29 cellular contexts compared by ENCODE assay signal in genomic region chr19:13757805-13758772, GRCh38.
"Had no signal": no experiment of that assay in that cellular context is flagged by ENCODE, and none has a peak within 500 bp of the region (broad histone marks: within the 10 kb centered on the region; RNA-seq: fewer than 3 reads in every experiment).

No MANE protein-coding gene starts in this region.

- ATAC-seq: activated CD4-positive, CD25-positive, alpha-beta regulatory T cell treated with anti-CD3 and anti-CD28 coated beads, Interleukin-2, amount 50 U/mL, for 24 hours; gastroesophageal sphincter; left ventricle myocardium superior; pancreas; psoas muscle; stimulated activated naive B cell treated with anti-CD40 and anti-IgM and Interleukin-4, amounts not matched to agents 10 μg/mL and 1 μg/mL and 100 μg/mL, for 72 hours; T-helper 17 cell had no signal

- H3K4me3 ChIP-seq: breast epithelium, gastroesophageal sphincter, hepatocyte, pancreas, psoas muscle, smooth muscle cell, testis, transverse colon had no signal

- H3K27ac Mint-ChIP-seq: activated naive CD4-positive, alpha-beta T cell treated with anti-CD3 and anti-CD28 coated beads, Interleukin-2, amount 10 ng/mL, durations not matched to agents 7 days and 5 days; dendritic cell treated with granulocyte-macrophage colony-stimulating factor and Interleukin-4, amounts not matched to agents 40 ng/mL and 50 ng/mL, for 4 days; stimulated activated naive B cell treated with anti-CD40 and anti-IgM and Interleukin-4, amounts not matched to agents 10 μg/mL and 1 μg/mL and 100 μg/mL, for 72 hours had no signal

- H3K9me3 ChIP-seq: breast epithelium, gastroesophageal sphincter, pancreas, psoas muscle, testis, transverse colon had no signal

- H3K27me3 ChIP-seq: breast epithelium, gastroesophageal sphincter, hepatocyte, pancreas, testis, transverse colon had no signal

- H3K4me2 ChIP-seq: hepatocyte, smooth muscle cell had no signal

- H2AFZ ChIP-seq: hepatocyte had no signal

- H3K4me3 Mint-ChIP-seq: activated naive CD4-positive, alpha-beta T cell treated with anti-CD3 and anti-CD28 coated beads, Interleukin-2, amount 10 ng/mL, durations not matched to agents 7 days and 5 days; central memory CD8-positive, alpha-beta T cell; dendritic cell treated with granulocyte-macrophage colony-stimulating factor and Interleukin-4, amounts not matched to agents 40 ng/mL and 50 ng/mL, for 4 days; stimulated activated naive B cell treated with anti-CD40 and anti-IgM and Interleukin-4, amounts not matched to agents 10 μg/mL and 1 μg/mL and 100 μg/mL, for 72 hours; T-helper 17 cell had no signal

- H3K4me1 Mint-ChIP-seq: activated naive CD4-positive, alpha-beta T cell treated with anti-CD3 and anti-CD28 coated beads, Interleukin-2, amount 10 ng/mL, durations not matched to agents 7 days and 5 days had no signal

- H3K9me3 Mint-ChIP-seq: activated naive CD4-positive, alpha-beta T cell treated with anti-CD3 and anti-CD28 coated beads, Interleukin-2, amount 10 ng/mL, durations not matched to agents 7 days and 5 days; central memory CD8-positive, alpha-beta T cell; dendritic cell treated with granulocyte-macrophage colony-stimulating factor and Interleukin-4, amounts not matched to agents 40 ng/mL and 50 ng/mL, for 4 days; naive B cell; stimulated activated naive B cell treated with anti-CD40 and anti-IgM and Interleukin-4, amounts not matched to agents 10 μg/mL and 1 μg/mL and 100 μg/mL, for 72 hours had no signal

- H3K79me2 ChIP-seq: hepatocyte had no signal

- DNase-seq: activated CD4-positive, alpha-beta T cell treated with anti-CD3 and anti-CD28 coated beads for 48 hours; activated CD4-positive, alpha-beta T cell treated with anti-CD3 and anti-CD28 coated beads, Interleukin-2, amount 50 U/mL, for 48 hours; activated CD8-positive, alpha-beta memory T cell treated with anti-CD3 and anti-CD28 coated beads for 24 hours; activated gamma-delta T cell; activated naive CD4-positive, alpha-beta T cell treated with anti-CD3 and anti-CD28 coated beads, Interleukin-2, amount 10 ng/mL, durations not matched to agents 7 days and 5 days; activated T-cell treated with anti-CD3 and anti-CD28 coated beads, Interleukin-2, amount 50 U/mL, for 1 hour; islet precursor cell; left ventricle myocardium superior; mammary epithelial cell; naive B cell; nucleus accumbens; pancreas; psoas muscle; stimulated activated CD4-positive, alpha-beta T cell treated with anti-CD3 and anti-CD28 coated beads, Interleukin-1b, Interleukin-23, amount 100 ng/mL, for 48 hours; stimulated activated CD4-positive, alpha-beta T cell treated with anti-CD3 and anti-CD28 coated beads, Interleukin-4, amount 100 ng/mL, for 4 hours; stimulated activated CD8-positive, alpha-beta memory T cell treated with anti-CD3 and anti-CD28 coated beads, Interleukin-4, amount 100 ng/mL, for 48 hours; stimulated activated naive B cell treated with anti-CD40 and anti-IgM and Interleukin-4, amounts not matched to agents 10 μg/mL and 1 μg/mL and 100 μg/mL, for 72 hours; T-helper 17 cell; T1000; testis; transverse colon; WERI-Rb-1 had no signal

- H3K27me3 Mint-ChIP-seq: activated naive CD4-positive, alpha-beta T cell treated with anti-CD3 and anti-CD28 coated beads, Interleukin-2, amount 10 ng/mL, durations not matched to agents 7 days and 5 days; central memory CD8-positive, alpha-beta T cell; dendritic cell treated with granulocyte-macrophage colony-stimulating factor and Interleukin-4, amounts not matched to agents 40 ng/mL and 50 ng/mL, for 4 days; naive B cell; stimulated activated naive B cell treated with anti-CD40 and anti-IgM and Interleukin-4, amounts not matched to agents 10 μg/mL and 1 μg/mL and 100 μg/mL, for 72 hours; T-helper 17 cell had no signal

- H3K4me1 ChIP-seq: breast epithelium, gastroesophageal sphincter, pancreas, psoas muscle, testis, transverse colon had no signal

- H3K27ac ChIP-seq: breast epithelium, gastroesophageal sphincter, hepatocyte, pancreas, psoas muscle, testis, transverse colon, WERI-Rb-1 had no signal
